8 cellular contexts compared by ENCODE assay signal in genomic region chr13:27997904-27998522, GRCh38. TPM values are rescaled to one million over a fixed set of nuclear protein-coding genes. Genes with fewer than 3 reads are reported as not detected.
DNase-seq lines count a peak whose midpoint lies in the region; ATAC-seq, FAIRE-seq and TF ChIP-seq lines count a peak whose summit lies in the region.

No MANE protein-coding gene starts in this region.

- no peak overlapping the region for H3K27ac ChIP-seq in CD4-positive, CD25-positive, alpha-beta regulatory T cell (ENCODE audit: insufficient read depth, low read length, poor library complexity, severe bottlenecking)
- H3K27ac ChIP-seq in K562 (ENCODE audit: extremely low read depth, low read depth, low read length) (no peak overlapping the region), mesodermal cell (ENCODE audit: low read depth, low read length, severe bottlenecking) (peak overlapping the region; percentile 19)

- no peaks in the 10 kb centered on the region for H3K79me2 ChIP-seq in K562 (ENCODE audit: control insufficient read depth, insufficient read depth, low read length)

- no peaks in the 10 kb centered on the region for H3K4me1 ChIP-seq in CD4-positive, CD25-positive, alpha-beta regulatory T cell (ENCODE audit: control insufficient read depth, insufficient read depth, low read length, poor library complexity, severe bottlenecking)
- peaks cover 0 to 4% of the 10 kb centered on the region in 2 experiments; a peak in 1 of 5 replicates for H3K4me1 ChIP-seq in K562 (replicated peaks in 1 of 2; ENCODE audit: control insufficient read depth in 2 of 2, insufficient read depth in 2 of 2, low read length in 2 of 2)
- no peaks in the 10 kb centered on the region for H3K4me1 ChIP-seq in mesodermal cell (ENCODE audit: control insufficient read depth, insufficient read depth, low read length, poor library complexity, severe bottlenecking)

- no peak for TF ChIP-seq EP300 in K562 (IDR thresholded peaks at IDR 0.05; ENCODE audit: low read length)

- no peaks in the 10 kb centered on the region for H3K9me1 ChIP-seq in K562 (ENCODE audit: control insufficient read depth, insufficient read depth, low read length)

- intact Hi-C loops in K562 (cut with micrococcal nuclease) = loop anchor here (5.0 kb wide), 1 partner anchor 166 kb away; no protein-coding TSS in a partner anchor

- H3K4me3 Mint-ChIP-seq in CD4-positive, CD25-positive, alpha-beta regulatory T cell = no peak overlapping the region

- no peaks in the 10 kb centered on the region for H3K27me3 ChIP-seq in CD4-positive, CD25-positive, alpha-beta regulatory T cell (ENCODE audit: control insufficient read depth, insufficient read depth, low read length)
- H3K27me3 ChIP-seq in K562 (ENCODE audit: control insufficient read depth in 2 of 2, insufficient read depth in 2 of 2, low read length in 2 of 2) = peaks cover 0 to 12% of the 10 kb centered on the region in 2 experiments; a peak in 1 of 5 replicates

- no peak overlapping the region for H3K4me3 ChIP-seq in CD4-positive, CD25-positive, alpha-beta regulatory T cell (ENCODE audit: low read depth, low read length)
- no peak overlapping the region for H3K4me3 ChIP-seq in K562
- no peak overlapping the region for H3K4me3 ChIP-seq in mesodermal cell (ENCODE audit: extremely low read depth, insufficient read depth, low read length, poor library complexity, severe bottlenecking)

- H3K36me3 Mint-ChIP-seq in CD4-positive, CD25-positive, alpha-beta regulatory T cell = no peaks in the 10 kb centered on the region

- no peak overlapping the region for H3K9ac ChIP-seq in K562 (ENCODE audit: insufficient read depth in 1 of 2, low read depth in 2 of 2, low read length in 2 of 2)

- H3K9me3 ChIP-seq in CD4-positive, CD25-positive, alpha-beta regulatory T cell (ENCODE audit: control insufficient read depth in 2 of 2, low read length in 2 of 2) = no peaks in the 10 kb centered on the region
- H3K9me3 ChIP-seq in K562 (replicated peaks; ENCODE audit: control insufficient read depth, insufficient read depth, low read depth, low read length) (no peaks in the 10 kb centered on the region), mesodermal cell (ENCODE audit: control insufficient read depth, low read length) (no peaks in the 10 kb centered on the region)

- no peak for ATAC-seq in CD4-positive, CD25-positive, alpha-beta regulatory T cell (ENCODE audit: low read depth in 2 of 2)
- peak; percentile 77 for ATAC-seq in GM21447 (IDR thresholded peaks at IDR 0.05; ENCODE audit: unreplicated experiment)
- peak; percentile 97 for ATAC-seq in K562
- no peak for ATAC-seq in GM21737 (IDR thresholded peaks at IDR 0.05; ENCODE audit: unreplicated experiment)
- no peak for ATAC-seq in GM21423 (IDR thresholded peaks at IDR 0.05; ENCODE audit: unreplicated experiment)

- no peak for TF ChIP-seq POLR2A in K562 (conservative IDR thresholded peaks at IDR 0.05)

- no TSS peak for BruUV-seq in K562 (replicated peaks; lab: Mats Ljungman, UMichigan)

- H3K27me3 Mint-ChIP-seq in CD4-positive, CD25-positive, alpha-beta regulatory T cell = peaks cover 6% of the 10 kb centered on the region

- peaks cover 0 to 2% (median 0%) of the 10 kb centered on the region in 4 donors for H3K4me1 Mint-ChIP-seq in CD4-positive, CD25-positive, alpha-beta regulatory T cell

- H2AFZ ChIP-seq in K562 (ENCODE audit: low read depth, low read length) = no peak overlapping the region

- in situ Hi-C loops in K562 (cut with MboI) = loop anchor here (5.0 kb wide), 1 partner anchor 171 kb away; no protein-coding TSS in a partner anchor

- CTCF ChIA-PET in K562 (lab: Yijun Ruan, JAX; ENCODE audit: low intra/inter-chr PET ratio) = interaction anchor here (1.1 kb wide), 1 partner anchor 169 kb away, joined by 3 read pairs; no protein-coding TSS in a partner anchor

- no peak overlapping the region for H3K27ac Mint-ChIP-seq in CD4-positive, CD25-positive, alpha-beta regulatory T cell

- peak in 2 of 3 donors; percentile 7 to 42 for DNase-seq in CD4-positive, CD25-positive, alpha-beta regulatory T cell
- peak; percentile 74 for DNase-seq in NCI-H526 treated with DMSO at 0.1 percent for 48 hours (lab: John Stamatoyannopoulos, UW)
- peak; percentile 17 to 68 (median 26) for DNase-seq in K562 (ENCODE audit: extremely low read depth in 1 of 4, low spot score in 3 of 4)
- DNase-seq in COLO829 (ENCODE audit: low spot score) = no peak

- FAIRE-seq in K562 (lab: Jason Lieb, UNC) = peak; percentile 35

- peak; percentile 64 to 68 (median 65) for TF ChIP-seq CTCF in K562 (IDR thresholded peaks at IDR 0.05 in 2 of 3, conservative IDR thresholded peaks at IDR 0.05 in 1 of 3; ENCODE audit: insufficient read depth in 2 of 3, low read depth in 1 of 3, low read length in 3 of 3)

- peak; percentile 14 to 61; a peak in 2 of 4 replicates for TF ChIP-seq RAD21 in K562 (CRISPR knock-in tag; conservative IDR thresholded peaks at IDR 0.05 in 1 of 2, IDR thresholded peaks at IDR 0.05 in 1 of 2)

- H3K9me3 Mint-ChIP-seq in CD4-positive, CD25-positive, alpha-beta regulatory T cell = peaks cover 0 to 2% (median 0%) of the 10 kb centered on the region in 7 donors

- no peaks in the 10 kb centered on the region for H3K36me3 ChIP-seq in CD4-positive, CD25-positive, alpha-beta regulatory T cell (ENCODE audit: control insufficient read depth, insufficient read depth, low read length)
- no peaks in the 10 kb centered on the region for H3K36me3 ChIP-seq in K562 (ENCODE audit: control insufficient read depth, insufficient read depth, low read length)
- H3K36me3 ChIP-seq in mesodermal cell (ENCODE audit: control insufficient read depth, insufficient read depth, low read length) = no peaks in the 10 kb centered on the region

- H4K20me1 ChIP-seq in K562 (replicated peaks; ENCODE audit: control insufficient read depth, insufficient read depth, low read length) = no peaks in the 10 kb centered on the region

- POLR2A ChIA-PET in K562 (lab: Yijun Ruan, JAX) = no interaction called here

- 13% methylated on average over 7 of the region's 7 CpGs for WGBS in K562 (ENCODE audit: insufficient coverage, low coverage, missing lambda C conversion rate)
- 24 to 31% methylated on average over 5 of the region's 7 CpGs for WGBS in mesodermal cell (ENCODE audit: insufficient coverage in 2 of 2), 2 experiments

- no peak overlapping the region for H3K4me2 ChIP-seq in K562 (ENCODE audit: insufficient read depth, low read length)

TF ChIP-seq in K562, 482 proteins besides CTCF, POLR2A, EP300 and RAD21:
- TF ChIP-seq SMC3 (conservative IDR thresholded peaks at IDR 0.05; ENCODE audit: insufficient read depth, low read depth, low read length) (0 out of 2 replicates have a peak, but pooled peaks have one; percentile 46), ZFX (CRISPR knock-in tag; IDR thresholded peaks at IDR 0.05) (peak; percentile 14; the same call in 1 of the 2 replicates), ZNF274 (IDR thresholded peaks at IDR 0.05; ENCODE audit: borderline replicate concordance, low read depth, low read length) (no peak), HDAC8 (tag; IDR thresholded peaks at IDR 0.05) (no peak), TCFL5 (CRISPR knock-in tag; conservative IDR thresholded peaks at IDR 0.05) (no peak)
TF ChIP-seq in K562: peak in this region for 2.

RNA-seq across cellular contexts. Expression of gene URAD, which starts 9.5 kb away (rescaled TPM):
- total RNA-seq in CD4-positive, CD25-positive, alpha-beta regulatory T cell = not detected
- not detected for polyA plus RNA-seq in CD4-positive, CD25-positive, alpha-beta regulatory T cell
- not detected in 2 replicates for total RNA-seq in K562 (2011; cell fraction: chromatin; rRNA removed; ENCODE audit: low replicate concordance)
- total RNA-seq in K562 (2011; cell fraction: nucleolus; rRNA removed) = not detected in 2 replicates
- total RNA-seq in K562 (2011; cell fraction: nucleoplasm; rRNA removed) = not detected in 2 replicates
- total RNA-seq in K562 (2014; rRNA removed) (not detected in 2 replicates), K562 (2014; rRNA removed; fragmentation: Illumina TruSeq; extraction: Trizol) (not detected in 2 replicates), K562 (2015; rRNA removed; fragmentation: Illumina TruSeq; extraction: Trizol) (not detected in 2 replicates), K562 (2021) (not detected in 2 replicates)
- polyA plus RNA-seq in K562 (2011; rRNA removed) (not detected in 2 replicates), K562 (2014; fragmentation: Illumina TruSeq; extraction: Trizol) (not detected in 2 replicates), K562 (2014; fragmentation: Nextera tagmentation; extraction: Ambion mirVana) (not detected), K562 (2014; rRNA removed) (not detected in 2 replicates)
- not detected in 2 replicates for polyA plus RNA-seq in K562 (2011; cell fraction: cytosol; rRNA removed)
- not detected in 2 replicates for polyA plus RNA-seq in K562 (2011; cell fraction: nucleus; rRNA removed)
- not detected in 2 replicates for polyA plus RNA-seq in K562 (2012)
- not detected in 2 replicates for polyA minus RNA-seq in K562 (2011; rRNA and poly(A)+ RNA removed)
- not detected in 2 replicates for polyA minus RNA-seq in K562 (2011; cell fraction: cytosol; rRNA and poly(A)+ RNA removed)
- not detected in 2 replicates for polyA minus RNA-seq in K562 (2011; cell fraction: nucleus; rRNA and poly(A)+ RNA removed)
- polyA plus RNA-seq in mesodermal cell (2013, experiment 1 of 2) = 3.4 TPM
- 4.1 TPM for polyA plus RNA-seq in mesodermal cell (2013, experiment 2 of 2)

RNA-seq across cellular contexts. Expression of gene CDX2, which starts 28.9 kb away (rescaled TPM):
- not detected for total RNA-seq in CD4-positive, CD25-positive, alpha-beta regulatory T cell
- polyA plus RNA-seq in CD4-positive, CD25-positive, alpha-beta regulatory T cell = not detected
- total RNA-seq in K562 (2011; cell fraction: chromatin; rRNA removed; ENCODE audit: low replicate concordance) = not detected in 2 replicates
- total RNA-seq in K562 (2011; cell fraction: nucleolus; rRNA removed) = not detected in 2 replicates
- total RNA-seq in K562 (2011; cell fraction: nucleoplasm; rRNA removed) = not detected in 2 replicates
- total RNA-seq in K562 (2014; rRNA removed) (not detected in 2 replicates), K562 (2014; rRNA removed; fragmentation: Illumina TruSeq; extraction: Trizol) (not detected in 2 replicates), K562 (2015; rRNA removed; fragmentation: Illumina TruSeq; extraction: Trizol) (not detected in 2 replicates), K562 (2021) (0.04 and 0.11 TPM in 2 replicates)
- polyA plus RNA-seq in K562 (2011; rRNA removed) (not detected in 2 replicates), K562 (2014; fragmentation: Illumina TruSeq; extraction: Trizol) (not detected in 2 replicates), K562 (2014; fragmentation: Nextera tagmentation; extraction: Ambion mirVana) (not detected), K562 (2014; rRNA removed) (not detected in 2 replicates)
- not detected in 2 replicates for polyA plus RNA-seq in K562 (2011; cell fraction: cytosol; rRNA removed)
- polyA plus RNA-seq in K562 (2011; cell fraction: nucleus; rRNA removed) = not detected in 2 replicates
- not detected in 2 replicates for polyA plus RNA-seq in K562 (2012)
- polyA minus RNA-seq in K562 (2011; rRNA and poly(A)+ RNA removed) = not detected in 2 replicates
- polyA minus RNA-seq in K562 (2011; cell fraction: cytosol; rRNA and poly(A)+ RNA removed) = not detected in 2 replicates
- not detected in 2 replicates for polyA minus RNA-seq in K562 (2011; cell fraction: nucleus; rRNA and poly(A)+ RNA removed)
- 16.1 TPM for polyA plus RNA-seq in mesodermal cell (2013, experiment 1 of 2)
- 22.0 TPM for polyA plus RNA-seq in mesodermal cell (2013, experiment 2 of 2)

Comparison
In these comparisons a context has a peak if more than half of its experiments do, and no peak if none do; other contexts are left out.
1. ATAC-seq: peak in GM21447 (single experiment) and K562 (single experiment); none in CD4-positive, CD25-positive, alpha-beta regulatory T cell (0 of 2), GM21737 (single experiment) and GM21423 (single experiment).